ENCODE assay signal across 12 cellular contexts in the genomic region with DNA sequence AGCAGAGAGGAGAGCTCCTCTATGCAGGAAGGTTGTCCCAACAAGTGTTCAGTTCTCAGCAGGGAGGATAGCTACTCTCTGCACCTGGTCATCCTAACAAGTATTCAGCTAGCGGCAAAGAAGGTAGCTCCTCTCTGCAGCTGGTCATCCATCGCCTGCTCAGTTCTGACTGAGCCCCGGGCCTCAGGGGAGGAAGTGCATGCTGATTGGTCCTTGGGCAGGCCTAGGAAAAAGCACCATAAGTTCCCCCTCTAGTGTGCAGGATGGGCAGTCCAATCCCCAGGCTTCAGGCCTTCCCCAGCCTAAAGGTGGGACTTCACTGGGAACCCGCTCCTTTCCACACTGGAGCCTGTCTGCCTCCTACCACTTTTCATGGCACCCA. TPM values are rescaled to one million over a fixed set of nuclear protein-coding genes. Genes with fewer than 3 reads are reported as not detected.
DNase-seq lines count a peak whose midpoint lies in the region; ATAC-seq lines count a peak whose summit lies in the region.
"Had no signal": no experiment of that assay in that cellular context is flagged by ENCODE, and none has a peak within 500 bp of the region (broad histone marks: within the 10 kb centered on the region; RNA-seq: fewer than 3 reads in every experiment).

No MANE protein-coding gene starts in this region.

- H4K91ac ChIP-seq in mesenchymal stem cell (ENCODE audit: low read length) = no peak overlapping the region

- no peak overlapping the region for H2AK5ac ChIP-seq in mesenchymal stem cell (ENCODE audit: low read length, severe bottlenecking)

- H3K23ac ChIP-seq in mesenchymal stem cell (ENCODE audit: low read length in 2 of 2) = no peak overlapping the region

- peaks cover 11% of the 10 kb centered on the region for H3K4me1 ChIP-seq in mesenchymal stem cell (ENCODE audit: control insufficient read depth, insufficient read depth, low read depth, low read length)

- no peak overlapping the region for H3K9ac ChIP-seq in mesenchymal stem cell (ENCODE audit: low read length)
- H3K9ac ChIP-seq: KMS-11 had no signal

- H3K27me3 ChIP-seq in mesenchymal stem cell (ENCODE audit: control insufficient read depth in 1 of 2, insufficient read depth in 1 of 2, low read length in 2 of 2) = no peaks in the 10 kb centered on the region

- peaks cover 21% of the 10 kb centered on the region for H3K79me1 ChIP-seq in mesenchymal stem cell (replicated peaks; ENCODE audit: low read length, poor library complexity, severe bottlenecking)

- H3K27ac ChIP-seq in mesenchymal stem cell (ENCODE audit: low read length, poor library complexity, severe bottlenecking) = no peak overlapping the region
- H3K27ac ChIP-seq: 22Rv1, KMS-11 had no signal

- no peak overlapping the region for H3K4ac ChIP-seq in mesenchymal stem cell (ENCODE audit: low read depth in 1 of 2, low read length in 2 of 2)

- peak; percentile 19 for ATAC-seq in GM19372 (IDR thresholded peaks at IDR 0.05; ENCODE audit: low read depth, unreplicated experiment)
- peak; percentile 34 for ATAC-seq in HG03095 (IDR thresholded peaks at IDR 0.05; ENCODE audit: unreplicated experiment)

- H3K36me3 ChIP-seq in mesenchymal stem cell (ENCODE audit: control insufficient read depth in 1 of 2, insufficient read depth in 2 of 2, low read depth in 1 of 2, low read length in 2 of 2) = peaks cover 5 to 15% of the 10 kb centered on the region in 2 experiments

- no peak overlapping the region for H4K8ac ChIP-seq in mesenchymal stem cell (ENCODE audit: low read length)

- H2AFZ ChIP-seq in mesenchymal stem cell (ENCODE audit: low read depth, low read length) = no peak overlapping the region

- H3K14ac ChIP-seq in mesenchymal stem cell (ENCODE audit: low read length in 2 of 2) = no peak overlapping the region

- H3K9me3 ChIP-seq in mesenchymal stem cell (ENCODE audit: control insufficient read depth, low read length) = no peaks in the 10 kb centered on the region

- no peak overlapping the region for H3K18ac ChIP-seq in mesenchymal stem cell (ENCODE audit: low read depth in 1 of 2, low read length in 2 of 2)

- no peak overlapping the region for H3K4me3 ChIP-seq in mesenchymal stem cell (ENCODE audit: insufficient read depth in 1 of 2, low read depth in 1 of 2, low read length in 2 of 2)

- no peak overlapping the region for H2BK15ac ChIP-seq in mesenchymal stem cell (ENCODE audit: low read depth, poor library complexity, severe bottlenecking)

- WGBS in mesenchymal stem cell = 73% methylated on average over 4 of the region's 4 CpGs

- no peak overlapping the region for H2BK120ac ChIP-seq in mesenchymal stem cell (ENCODE audit: low read depth, low read length)

- H2BK5ac ChIP-seq in mesenchymal stem cell (ENCODE audit: low read depth, low read length, poor library complexity, severe bottlenecking) = no peak overlapping the region

- no peak overlapping the region for H3K4me2 ChIP-seq in mesenchymal stem cell (ENCODE audit: low read length, poor library complexity, severe bottlenecking)
- H3K4me2 ChIP-seq: KMS-11 had no signal

- H2BK12ac ChIP-seq in mesenchymal stem cell (ENCODE audit: low read length in 2 of 2) = no peak overlapping the region

- DNase-seq in NCI-H82 (lab: John Stamatoyannopoulos, UW) = peak; percentile 19
- DNase-seq in NCI-H82 treated with DMSO at 0.1 percent for 48 hours (lab: John Stamatoyannopoulos, UW; ENCODE audit: unreplicated experiment) = no peak
- peak; percentile 24 for DNase-seq in mesenchymal stem cell
- no peak for DNase-seq in NCI-H2227 (lab: John Stamatoyannopoulos, UW; ENCODE audit: unreplicated experiment)
- DNase-seq in stimulated activated CD8-positive, alpha-beta memory T cell treated with anti-CD3 and anti-CD28 coated beads, Interleukin-4, amount 100 ng/mL, for 48 hours = no peak
- DNase-seq in putamen (ENCODE audit: low spot score) = no peak
- DNase-seq: NCI-H2107, retina had no signal

RNA-seq across cellular contexts. Expression of gene FBXW7, which starts 4.4 kb away (rescaled TPM):
- 9.4 TPM for polyA plus RNA-seq in mesenchymal stem cell (2013, experiment 1 of 2)
- 10.5 TPM for polyA plus RNA-seq in mesenchymal stem cell (2013, experiment 2 of 2)

Comparison
In these comparisons a context has a peak if more than half of its experiments do, and no peak if none do; other contexts are left out.
1. DNase-seq: peak in NCI-H82 (single experiment) and mesenchymal stem cell (single experiment); none in NCI-H82 treated with DMSO at 0.1 percent for 48 hours (single experiment), NCI-H2227 (single experiment), stimulated activated CD8-positive, alpha-beta memory T cell treated with anti-CD3 and anti-CD28 coated beads, Interleukin-4, amount 100 ng/mL, for 48 hours (single experiment) and putamen (single experiment).